ENCODE assay signal across 13 cellular contexts in genomic region chr4:89245459-89245858, GRCh38.
DNase-seq lines count a peak whose midpoint lies in the region; ATAC-seq lines count a peak whose summit lies in the region.
"Had no signal": no experiment of that assay in that cellular context is flagged by ENCODE, and none has a peak within 500 bp of the region (broad histone marks: within the 10 kb centered on the region; RNA-seq: fewer than 3 reads in every experiment).

No MANE protein-coding gene starts in this region.

- peak overlapping the region; percentile 5 for H3K27ac Mint-ChIP-seq in activated naive CD8-positive, alpha-beta T cell
- no peak overlapping the region for H3K27ac Mint-ChIP-seq in activated naive CD8-positive, alpha-beta T cell treated with anti-CD3 and anti-CD28 coated beads for 36 hours
- H3K27ac Mint-ChIP-seq in central memory CD8-positive, alpha-beta T cell (ENCODE audit: low read depth) = peak overlapping the region; percentile 6
- H3K27ac Mint-ChIP-seq in stimulated activated memory B cell treated with anti-CD40 and anti-IgM and Interleukin-4, amounts not matched to agents 10 μg/mL and 1 μg/mL and 100 μg/mL, for 72 hours = no peak overlapping the region

- H3K4me3 Mint-ChIP-seq in activated naive CD8-positive, alpha-beta T cell = no peak overlapping the region
- H3K4me3 Mint-ChIP-seq in activated naive CD8-positive, alpha-beta T cell treated with anti-CD3 and anti-CD28 coated beads for 36 hours = no peak overlapping the region
- no peak overlapping the region for H3K4me3 Mint-ChIP-seq in central memory CD8-positive, alpha-beta T cell
- H3K4me3 Mint-ChIP-seq in stimulated activated memory B cell treated with anti-CD40 and anti-IgM and Interleukin-4, amounts not matched to agents 10 μg/mL and 1 μg/mL and 100 μg/mL, for 72 hours = no peak overlapping the region
- H3K4me3 Mint-ChIP-seq: activated naive CD8-positive, alpha-beta T cell treated with anti-CD3 and anti-CD28 coated beads, Interleukin-2, amount 50 U/mL, for 24 hours had no signal

- no peak for DNase-seq in activated naive CD8-positive, alpha-beta T cell treated with anti-CD3 and anti-CD28 coated beads for 36 hours
- DNase-seq in NCI-H2171 treated with DMSO at 0.1 percent for 48 hours (lab: John Stamatoyannopoulos, UW) = peak; percentile 73
- no peak for DNase-seq in central memory CD8-positive, alpha-beta T cell (ENCODE audit: low spot score in 2 of 2)
- DNase-seq in NOMO-1 treated with DMSO at 0.1 percent for 48 hours (lab: John Stamatoyannopoulos, UW; ENCODE audit: unreplicated experiment) = no peak
- no peak for DNase-seq in effector CD8-positive, alpha-beta T cell (lab: John Stamatoyannopoulos, UW)
- DNase-seq: activated naive CD8-positive, alpha-beta T cell treated with anti-CD3 and anti-CD28 coated beads, Interleukin-2, amount 50 U/mL, for 24 hours; esophagus squamous epithelium; GM23248; uterus had no signal

- H3K27me3 Mint-ChIP-seq in activated naive CD8-positive, alpha-beta T cell = no peaks in the 10 kb centered on the region
- H3K27me3 Mint-ChIP-seq in activated naive CD8-positive, alpha-beta T cell treated with anti-CD3 and anti-CD28 coated beads for 36 hours = no peaks in the 10 kb centered on the region
- H3K27me3 Mint-ChIP-seq in central memory CD8-positive, alpha-beta T cell = no peaks in the 10 kb centered on the region
- no peaks in the 10 kb centered on the region for H3K27me3 Mint-ChIP-seq in stimulated activated memory B cell treated with anti-CD40 and anti-IgM and Interleukin-4, amounts not matched to agents 10 μg/mL and 1 μg/mL and 100 μg/mL, for 72 hours
- H3K27me3 Mint-ChIP-seq: activated naive CD8-positive, alpha-beta T cell treated with anti-CD3 and anti-CD28 coated beads, Interleukin-2, amount 50 U/mL, for 24 hours had no signal

- H3K36me3 Mint-ChIP-seq in activated naive CD8-positive, alpha-beta T cell = peaks cover 22% of the 10 kb centered on the region
- H3K36me3 Mint-ChIP-seq in activated naive CD8-positive, alpha-beta T cell treated with anti-CD3 and anti-CD28 coated beads for 36 hours = peaks cover 23% of the 10 kb centered on the region
- H3K36me3 Mint-ChIP-seq in central memory CD8-positive, alpha-beta T cell (ENCODE audit: insufficient read depth) = peaks cover 37% of the 10 kb centered on the region
- no peaks in the 10 kb centered on the region for H3K36me3 Mint-ChIP-seq in stimulated activated memory B cell treated with anti-CD40 and anti-IgM and Interleukin-4, amounts not matched to agents 10 μg/mL and 1 μg/mL and 100 μg/mL, for 72 hours

- no peaks in the 10 kb centered on the region for H3K9me3 Mint-ChIP-seq in activated naive CD8-positive, alpha-beta T cell (ENCODE audit: low read depth)
- H3K9me3 Mint-ChIP-seq in activated naive CD8-positive, alpha-beta T cell treated with anti-CD3 and anti-CD28 coated beads for 36 hours = no peaks in the 10 kb centered on the region
- H3K9me3 Mint-ChIP-seq in central memory CD8-positive, alpha-beta T cell = no peaks in the 10 kb centered on the region
- H3K9me3 Mint-ChIP-seq in stimulated activated memory B cell treated with anti-CD40 and anti-IgM and Interleukin-4, amounts not matched to agents 10 μg/mL and 1 μg/mL and 100 μg/mL, for 72 hours = no peaks in the 10 kb centered on the region
- H3K9me3 Mint-ChIP-seq: activated naive CD8-positive, alpha-beta T cell treated with anti-CD3 and anti-CD28 coated beads, Interleukin-2, amount 50 U/mL, for 24 hours had no signal

- H3K4me1 Mint-ChIP-seq in activated naive CD8-positive, alpha-beta T cell (ENCODE audit: low read depth) = peaks cover 33% of the 10 kb centered on the region
- peaks cover 21% of the 10 kb centered on the region for H3K4me1 Mint-ChIP-seq in activated naive CD8-positive, alpha-beta T cell treated with anti-CD3 and anti-CD28 coated beads for 36 hours
- H3K4me1 Mint-ChIP-seq in central memory CD8-positive, alpha-beta T cell = peaks cover 30% of the 10 kb centered on the region
- H3K4me1 Mint-ChIP-seq in stimulated activated memory B cell treated with anti-CD40 and anti-IgM and Interleukin-4, amounts not matched to agents 10 μg/mL and 1 μg/mL and 100 μg/mL, for 72 hours = no peaks in the 10 kb centered on the region

- ATAC-seq in central memory CD8-positive, alpha-beta T cell (replicated peaks; ENCODE audit: extremely low read depth, poor library complexity, severe bottlenecking) = no peak
- peak; percentile 16 for ATAC-seq in stimulated activated memory B cell treated with anti-CD40 and anti-IgM and Interleukin-4, amounts not matched to agents 10 μg/mL and 1 μg/mL and 100 μg/mL, for 72 hours
- ATAC-seq in GM19023 (IDR thresholded peaks at IDR 0.05; ENCODE audit: unreplicated experiment) = no peak
- ATAC-seq: activated naive CD8-positive, alpha-beta T cell treated with anti-CD3 and anti-CD28 coated beads, Interleukin-2, amount 50 U/mL, for 24 hours; K562 had no signal

Comparison
In these comparisons a context has a peak if more than half of its experiments do, and no peak if none do; other contexts are left out.
1. H3K27ac Mint-ChIP-seq: peak in activated naive CD8-positive, alpha-beta T cell (single experiment) and central memory CD8-positive, alpha-beta T cell (single experiment); none in activated naive CD8-positive, alpha-beta T cell treated with anti-CD3 and anti-CD28 coated beads for 36 hours (single experiment) and stimulated activated memory B cell treated with anti-CD40 and anti-IgM and Interleukin-4, amounts not matched to agents 10 μg/mL and 1 μg/mL and 100 μg/mL, for 72 hours (single experiment).